6 cellular contexts compared by ENCODE assay signal in the genomic region with DNA sequence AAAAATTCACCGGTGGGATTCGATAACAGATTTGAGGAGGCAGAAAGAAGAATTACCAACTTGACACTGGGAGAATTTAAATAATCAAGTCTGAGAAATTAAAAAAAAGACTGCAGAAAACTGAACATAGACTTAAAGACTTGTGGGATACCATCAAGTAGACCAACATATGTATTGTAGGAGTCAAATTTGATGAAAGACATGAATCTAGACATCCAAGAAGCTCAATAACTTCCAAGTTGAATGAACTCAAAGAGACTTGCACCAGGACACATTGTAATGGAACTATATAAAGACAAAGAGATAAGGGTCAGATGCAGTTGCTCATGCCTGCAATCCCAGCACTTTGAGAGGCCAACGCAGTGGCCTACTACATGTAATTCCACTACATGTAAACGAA. TPM values are rescaled to one million over a fixed set of nuclear protein-coding genes. Genes with fewer than 3 reads are reported as not detected.
"Had no signal": no experiment of that assay in that cellular context is flagged by ENCODE, and none has a peak within 500 bp of the region (broad histone marks: within the 10 kb centered on the region; RNA-seq: fewer than 3 reads in every experiment).

No MANE protein-coding gene starts in this region.

RNA-seq across cellular contexts. Expression of gene GIMD1, which starts 30.3 kb away (rescaled TPM):
- total RNA-seq: GM23248, GM23338, H4, H7, H9, HFFc6 had no signal
- polyA plus RNA-seq: GM23248, GM23338 had no signal
